In genomic region chr2:107916696-107917370, GRCh38 we compare ENCODE assay signal across 7 cellular contexts.
DNase-seq lines count a peak whose midpoint lies in the region; ATAC-seq, FAIRE-seq and TF ChIP-seq lines count a peak whose summit lies in the region.
"Not testable (repeated sequence)": the region's sequence is repeated elsewhere in the genome, so short reads cannot be mapped to it uniquely, and the experiment has no call there.

No MANE protein-coding gene starts in this region.

- H3K4me2 ChIP-seq in GM12878 (ENCODE audit: control insufficient read depth, insufficient read depth) = not testable (repeated sequence)

- intact Hi-C loops in GM12878 (cut with micrococcal nuclease; ENCODE audit: unreplicated experiment) = not testable (repeated sequence)

- H4K20me1 ChIP-seq in GM12878 (ENCODE audit: control insufficient read depth, insufficient read depth) = not testable (repeated sequence)

- not testable (repeated sequence) for H3K9me3 ChIP-seq in GM12878 (replicated peaks; ENCODE audit: control insufficient read depth, insufficient read depth, low read length)

- H3K79me2 ChIP-seq in GM12878 (ENCODE audit: control insufficient read depth, insufficient read depth, low read length) = not testable (repeated sequence)

- H2AFZ ChIP-seq in GM12878 (ENCODE audit: control insufficient read depth, low read depth, low read length) = not testable (repeated sequence)

- not testable (repeated sequence) for BruUV-seq in GM12878 (replicated peaks; lab: Mats Ljungman, UMichigan)

- H3K4me3 ChIP-seq in GM12878 = not testable (repeated sequence)

- RAD21 ChIA-PET in GM12878 (lab: Charles Lee; ENCODE audit: unreplicated experiment) = not testable (repeated sequence)

- ATAC-seq in GM18511 (IDR thresholded peaks at IDR 0.05; ENCODE audit: unreplicated experiment) (peak; percentile 72), GM19324 (IDR thresholded peaks at IDR 0.05; ENCODE audit: low FRiP score, unreplicated experiment) (peak; percentile 70), GM21423 (IDR thresholded peaks at IDR 0.05; ENCODE audit: unreplicated experiment) (peak; percentile 49), HG03025 (IDR thresholded peaks at IDR 0.05; ENCODE audit: low FRiP score, unreplicated experiment) (peak; percentile 57), HG03521 (IDR thresholded peaks at IDR 0.05; ENCODE audit: unreplicated experiment) (peak; percentile 75), GM12878 (peak; percentile 37; the same call in 2 of the 3 replicates)

- not testable (repeated sequence) for H3K4me1 ChIP-seq in GM12878 (ENCODE audit: control insufficient read depth, insufficient read depth, low read length)

- SMC1A ChIA-PET in GM12878 (lab: Charles Lee; ENCODE audit: uncharacterized antibody, unreplicated experiment) = not testable (repeated sequence)

- WGBS in GM12878 (ENCODE audit: insufficient coverage, insufficient replicate concordance, low lambda C conversion rate, missing lambda C conversion rate) = 0% methylated on average over 1 of the region's 1 CpG

- POLR2A ChIA-PET in GM12878 (lab: Charles Lee) = not testable (repeated sequence)

- TF ChIP-seq POLR2A in H54 (IDR thresholded peaks at IDR 0.05; ENCODE audit: low read depth, low read length); GM12878 (IDR thresholded peaks at IDR 0.05; ENCODE audit: low read depth, low read length): not testable (repeated sequence)

- not testable (repeated sequence) for H3K27ac ChIP-seq in GM12878 (ENCODE audit: control insufficient read depth, insufficient read depth)

- H3K36me3 ChIP-seq in GM12878 (ENCODE audit: control insufficient read depth in 2 of 2, insufficient read depth in 2 of 2, low read length in 1 of 2) = not testable (repeated sequence)

- not testable (repeated sequence) for TF ChIP-seq CTCF in GM12878 (IDR thresholded peaks at IDR 0.05 in 2 of 3, conservative IDR thresholded peaks at IDR 0.05 in 1 of 3; ENCODE audit: control insufficient read depth in 2 of 3, extremely low read depth in 1 of 3, insufficient read depth in 1 of 3, low read depth in 3 of 3, low read length in 3 of 3)

- not testable (repeated sequence) for TF ChIP-seq EP300 in GM12878 (IDR thresholded peaks at IDR 0.05; ENCODE audit: borderline replicate concordance in 1 of 2, control insufficient read depth in 1 of 2, low read depth in 2 of 2, low read length in 2 of 2)

- FAIRE-seq in H54 (lab: Jason Lieb, UNC) = peak; percentile 20
- not testable (repeated sequence) for FAIRE-seq in GM12878 (lab: Jason Lieb, UNC)

- not testable (repeated sequence) for DNase-seq in H54 (ENCODE audit: insufficient read length, low spot score); GM12878 (ENCODE audit: low read depth, low spot score)

- H3K27me3 ChIP-seq in GM12878 (replicated peaks in 1 of 2; ENCODE audit: control insufficient read depth in 2 of 2, insufficient read depth in 2 of 2, low read length in 1 of 2) = not testable (repeated sequence)

- H3K9ac ChIP-seq in GM12878 (ENCODE audit: control insufficient read depth, insufficient read depth, low read length) = not testable (repeated sequence)

- not testable (repeated sequence) for TF ChIP-seq RAD21 in GM12878 (IDR thresholded peaks at IDR 0.05; ENCODE audit: insufficient read depth, low read depth, low read length)

- CTCF ChIA-PET in GM12878 (lab: Yijun Ruan, JAX) = not testable (repeated sequence)

- in situ Hi-C loops in GM12878 (cut with MboI) = not testable (repeated sequence)
